15 cellular contexts compared by ENCODE assay signal in the genomic region with DNA sequence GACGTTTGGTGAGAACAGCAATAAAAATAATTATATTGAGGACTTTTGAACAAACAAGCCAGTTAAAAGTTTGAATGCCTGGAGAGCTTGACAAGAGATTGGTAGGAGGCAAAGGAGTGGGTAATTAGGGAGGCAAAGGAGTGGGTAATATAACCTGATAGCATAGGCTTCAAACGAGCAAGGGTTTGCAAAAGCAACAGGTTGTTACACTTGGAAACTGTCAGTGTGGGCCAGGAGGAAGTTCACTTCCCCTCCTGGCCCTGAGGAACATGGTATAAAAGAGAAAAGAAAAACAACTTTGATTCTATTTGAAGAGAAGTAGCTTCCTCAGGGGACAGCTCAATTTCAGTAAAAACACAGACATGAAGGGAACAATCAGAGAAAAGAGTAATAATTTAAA.
"Had no signal": no experiment of that assay in that cellular context is flagged by ENCODE, and none has a peak within 500 bp of the region (broad histone marks: within the 10 kb centered on the region; RNA-seq: fewer than 3 reads in every experiment).

No MANE protein-coding gene starts in this region.

- H3K27ac ChIP-seq: parathyroid adenoma, thoracic aorta had no signal

- H3K9me3 ChIP-seq: mucosa of descending colon, thoracic aorta had no signal

- H3K4me1 ChIP-seq: parathyroid adenoma had no signal

- H3K4me3 Mint-ChIP-seq: activated CD4-positive, alpha-beta memory T cell treated with anti-CD3 and anti-CD28 coated beads, Interleukin-2, amount 10 ng/mL, durations not matched to agents 7 days and 5 days; activated naive CD8-positive, alpha-beta T cell; activated T-cell treated with anti-CD3 and anti-CD28 coated beads, Interleukin-2, amount 50 U/mL, for 4 hours; naive thymus-derived CD8-positive, alpha-beta T cell; WTC11 had no signal

- H3K4me1 Mint-ChIP-seq: activated CD4-positive, alpha-beta memory T cell treated with anti-CD3 and anti-CD28 coated beads, Interleukin-2, amount 10 ng/mL, durations not matched to agents 7 days and 5 days; naive thymus-derived CD8-positive, alpha-beta T cell had no signal

- H3K36me3 Mint-ChIP-seq: activated naive CD8-positive, alpha-beta T cell; naive thymus-derived CD8-positive, alpha-beta T cell; WTC11 had no signal

- ATAC-seq: activated T-cell treated with anti-CD3 and anti-CD28 coated beads, Interleukin-2, amount 50 U/mL, for 4 hours; left lobe of liver; mucosa of descending colon; naive thymus-derived CD8-positive, alpha-beta T cell; WTC11 had no signal

- H2AFZ ChIP-seq: parathyroid adenoma had no signal

- H3K27ac Mint-ChIP-seq: activated CD4-positive, alpha-beta memory T cell treated with anti-CD3 and anti-CD28 coated beads, Interleukin-2, amount 10 ng/mL, durations not matched to agents 7 days and 5 days; activated naive CD8-positive, alpha-beta T cell; naive thymus-derived CD8-positive, alpha-beta T cell; WTC11 had no signal

- H3K9ac ChIP-seq: parathyroid adenoma had no signal

- H3K9me3 Mint-ChIP-seq: activated CD4-positive, alpha-beta memory T cell treated with anti-CD3 and anti-CD28 coated beads, Interleukin-2, amount 10 ng/mL, durations not matched to agents 7 days and 5 days; activated T-cell treated with anti-CD3 and anti-CD28 coated beads, Interleukin-2, amount 50 U/mL, for 4 hours; naive thymus-derived CD8-positive, alpha-beta T cell; WTC11 had no signal

- H3K79me2 ChIP-seq: parathyroid adenoma had no signal

- H3K36me3 ChIP-seq: thoracic aorta had no signal

- H3K4me3 ChIP-seq: mucosa of descending colon, thoracic aorta had no signal

- H3K27me3 Mint-ChIP-seq: activated CD4-positive, alpha-beta memory T cell treated with anti-CD3 and anti-CD28 coated beads, Interleukin-2, amount 10 ng/mL, durations not matched to agents 7 days and 5 days; activated naive CD8-positive, alpha-beta T cell; naive thymus-derived CD8-positive, alpha-beta T cell had no signal

- DNase-seq: activated CD4-positive, alpha-beta memory T cell treated with anti-CD3 and anti-CD28 coated beads, Interleukin-2, amount 10 ng/mL, durations not matched to agents 7 days and 5 days; activated CD4-positive, alpha-beta T cell treated with anti-CD3 and anti-CD28 coated beads for 4 hours; activated effector memory CD4-positive, alpha-beta T cell treated with anti-CD3 and anti-CD28 coated beads, Interleukin-2, amount 50 U/mL, for 16 hours; activated T-cell treated with anti-CD3 and anti-CD28 coated beads, Interleukin-2, amount 50 U/mL, for 4 hours; amniotic stem cell; caudate nucleus; mammary epithelial cell; mucosa of descending colon; naive thymus-derived CD8-positive, alpha-beta T cell; stimulated activated CD4-positive, alpha-beta T cell treated with anti-CD3 and anti-CD28 coated beads, Interleukin-1b, Interleukin-23, amount 100 ng/mL, for 48 hours had no signal
